Comparison of ENCODE assay signal across 16 cellular contexts in the genomic region with DNA sequence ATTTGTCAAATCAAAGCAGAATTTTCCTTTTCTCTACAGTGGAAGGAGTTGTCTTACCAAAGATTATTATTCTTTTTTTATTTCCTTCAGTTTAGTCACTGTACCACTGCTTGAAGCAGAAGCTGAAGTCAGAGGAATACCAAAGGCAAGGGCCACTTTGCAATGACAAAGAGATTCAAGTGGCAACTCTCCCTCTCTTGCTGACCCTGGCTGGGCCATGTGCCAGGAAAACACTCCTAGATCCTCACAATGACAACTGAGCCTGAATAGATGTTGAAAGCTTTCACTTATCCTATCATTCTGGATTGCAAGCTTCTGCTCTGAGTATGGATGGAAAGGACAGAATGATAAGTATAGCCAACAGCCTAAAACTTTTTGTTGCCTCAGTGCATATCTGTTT.
DNase-seq lines count a peak whose midpoint lies in the region; ATAC-seq and TF ChIP-seq lines count a peak whose summit lies in the region.
"Had no signal": no experiment of that assay in that cellular context is flagged by ENCODE, and none has a peak within 500 bp of the region (broad histone marks: within the 10 kb centered on the region; RNA-seq: fewer than 3 reads in every experiment).

No MANE protein-coding gene starts in this region.

- H3K9me3 ChIP-seq in WERI-Rb-1 (ENCODE audit: severe bottlenecking): no peaks in the 10 kb centered on the region
- H3K9me3 ChIP-seq: ovary, thoracic aorta had no signal

- no peak overlapping the region for H3K4me3 ChIP-seq in WERI-Rb-1 (ENCODE audit: low read depth, low read length)
- H3K4me3 ChIP-seq: ovary, thoracic aorta had no signal

- no peak overlapping the region for H3K27ac ChIP-seq in WERI-Rb-1
- H3K27ac ChIP-seq: ovary, thoracic aorta had no signal

- no peaks in the 10 kb centered on the region for H3K27me3 ChIP-seq in WERI-Rb-1 (ENCODE audit: insufficient read depth, low read depth, severe bottlenecking)
- H3K27me3 ChIP-seq: ovary had no signal

- ATAC-seq in HG03457 (IDR thresholded peaks at IDR 0.05; ENCODE audit: unreplicated experiment) (no peak), GM19324 (IDR thresholded peaks at IDR 0.05; ENCODE audit: low FRiP score, unreplicated experiment) (no peak)
- ATAC-seq: Right ventricle myocardium inferior had no signal

- peak; percentile 93 for DNase-seq in DMS53 treated with DMSO at 0.1 percent for 48 hours (lab: John Stamatoyannopoulos, UW; ENCODE audit: unreplicated experiment)
- peak; percentile 24 for DNase-seq in NCI-H146 (lab: John Stamatoyannopoulos, UW)
- DNase-seq in NCI-H748 (lab: John Stamatoyannopoulos, UW; ENCODE audit: unreplicated experiment): peak; percentile 96
- DNase-seq in mucosa of gallbladder (ENCODE audit: low spot score): peak; percentile 32
- no peak for DNase-seq in WERI-Rb-1
- DNase-seq: activated CD4-positive, CD25-positive, alpha-beta regulatory T cell treated with anti-CD3 and anti-CD28 coated beads, Interleukin-2, amount 50 U/mL, for 72 hours; activated gamma-delta T cell; NK-92 treated with Interleukin-12 subunit alpha and Interleukin-12 subunit beta, amount 100 ng/mL, for 24 hours; ovary; stimulated activated CD4-positive, alpha-beta T cell treated with anti-CD3 and anti-CD28 coated beads, Interleukin-4, amount 100 ng/mL, for 24 hours; stimulated activated CD8-positive, alpha-beta memory T cell treated with anti-CD3 and anti-CD28 coated beads, Interleukin-4, amount 100 ng/mL, for 48 hours; T-helper 2 cell had no signal

- no peaks in the 10 kb centered on the region for H3K36me3 ChIP-seq in WERI-Rb-1
- H3K36me3 ChIP-seq: ovary, thoracic aorta had no signal

- no peak for TF ChIP-seq CTCF in WERI-Rb-1 (IDR thresholded peaks at IDR 0.05; ENCODE audit: low read depth, low read length)
